ENCODE assay signal across 9 cellular contexts in the genomic region with DNA sequence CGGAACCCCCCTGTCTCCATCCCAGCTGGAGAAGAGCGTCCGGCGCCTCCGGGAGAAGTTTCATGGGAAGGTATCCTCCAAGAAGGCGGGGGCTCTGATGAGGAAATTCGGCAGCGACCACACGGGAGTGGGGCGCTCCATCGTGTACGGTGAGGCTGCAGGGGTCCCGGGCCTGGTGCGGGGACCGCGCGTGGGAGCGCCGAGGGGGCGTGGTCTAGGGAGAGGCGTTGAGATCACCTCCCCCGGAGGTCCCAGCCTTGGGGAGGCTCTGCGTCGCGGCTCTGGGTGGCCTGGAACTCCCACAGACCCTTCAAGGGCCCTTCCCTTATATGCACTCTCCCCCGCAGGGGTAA. TPM values are rescaled to one million over a fixed set of nuclear protein-coding genes. Genes with fewer than 3 reads are reported as not detected.
DNase-seq lines count a peak whose midpoint lies in the region; ATAC-seq lines count a peak whose summit lies in the region.
"Had no signal": no experiment of that assay in that cellular context is flagged by ENCODE, and none has a peak within 500 bp of the region (broad histone marks: within the 10 kb centered on the region; RNA-seq: fewer than 3 reads in every experiment).

No MANE protein-coding gene starts in this region.

- H3K9ac ChIP-seq in HUES48 (ENCODE audit: low read depth, low read length) = no peak overlapping the region

- intact Hi-C loops in activated naive CD4-positive, alpha-beta T cell treated with anti-CD3 and anti-CD28 coated beads for 36 hours (cut with micrococcal nuclease) = loop anchor here (1.0 kb wide), 2 partner anchors 19 to 108 kb away; a partner anchor contains a TSS

- H3K36me3 Mint-ChIP-seq in activated naive CD4-positive, alpha-beta T cell treated with anti-CD3 and anti-CD28 coated beads for 36 hours (ENCODE audit: low read depth) = peaks cover 10% of the 10 kb centered on the region

- peak overlapping the region; percentile 31 for H3K27ac Mint-ChIP-seq in activated naive CD4-positive, alpha-beta T cell treated with anti-CD3 and anti-CD28 coated beads for 36 hours

- no peak for ATAC-seq in HG03280 (IDR thresholded peaks at IDR 0.05; ENCODE audit: unreplicated experiment)

- in situ Hi-C loops in ACHN (cut with HindIII; ENCODE audit: low pct_ligation_motif_present, low pct_unique_long_range_greater_than_20kb, low sequenced_read_pairs) = no loop called here

- H3K27me3 Mint-ChIP-seq in activated naive CD4-positive, alpha-beta T cell treated with anti-CD3 and anti-CD28 coated beads for 36 hours (ENCODE audit: low read depth) = no peaks in the 10 kb centered on the region

- H3K9me3 ChIP-seq in HUES48 (ENCODE audit: control insufficient read depth, insufficient read depth, low read length) = no peaks in the 10 kb centered on the region
- H3K9me3 ChIP-seq in iPS DF 6.9 (ENCODE audit: control insufficient read depth, insufficient read depth, low read length) = no peaks in the 10 kb centered on the region

- peaks cover 8% of the 10 kb centered on the region for H3K4me1 Mint-ChIP-seq in activated naive CD4-positive, alpha-beta T cell treated with anti-CD3 and anti-CD28 coated beads for 36 hours (ENCODE audit: low read depth)

- DNase-seq in activated naive CD4-positive, alpha-beta T cell treated with anti-CD3 and anti-CD28 coated beads for 36 hours = peak; percentile 31
- DNase-seq in iPS DF 6.9 (ENCODE audit: low read depth, low spot score) (no peak), ACHN (no peak), NCI-H82 treated with DMSO at 0.1 percent for 48 hours (lab: John Stamatoyannopoulos, UW; ENCODE audit: unreplicated experiment) (no peak), MV-4-11 (lab: John Stamatoyannopoulos, UW) (no peak)
- peak; percentile 51 to 61 for DNase-seq in stimulated activated CD4-positive, alpha-beta T cell treated with anti-CD3 and anti-CD28 coated beads, Interleukin-2, amount 100 ng/mL, for 24 hours

- WGBS in iPS DF 6.9 (ENCODE audit: insufficient coverage, insufficient read length) = no CpG with 5 or more reads among the region's 26 CpGs

- H3K27me3 ChIP-seq in HUES48 (ENCODE audit: control insufficient read depth, insufficient read depth, low read length) = no peaks in the 10 kb centered on the region
- H3K27me3 ChIP-seq in iPS DF 6.9 (ENCODE audit: control insufficient read depth, insufficient read depth, low read length) = no peaks in the 10 kb centered on the region

- peak overlapping the region; percentile 80 for H3K4me3 Mint-ChIP-seq in activated naive CD4-positive, alpha-beta T cell treated with anti-CD3 and anti-CD28 coated beads for 36 hours

- CTCF ChIA-PET in activated naive CD4-positive, alpha-beta T cell treated with anti-CD3 and anti-CD28 coated beads for 36 hours (lab: Charles Lee) = no interaction called here

- H3K4me3 ChIP-seq in HUES48 (ENCODE audit: low read depth, low read length) (peak overlapping the region; percentile 86), iPS DF 6.9 (ENCODE audit: low read length) (peak overlapping the region; percentile 97; the same call in 1 of the 2 replicates)

- H3K36me3 ChIP-seq in HUES48 (ENCODE audit: control insufficient read depth, insufficient read depth, low read length) = no peaks in the 10 kb centered on the region
- 0 out of 2 replicates have a peak, but pooled peaks cover 2% of the 10 kb centered on the region for H3K36me3 ChIP-seq in iPS DF 6.9 (ENCODE audit: control insufficient read depth, insufficient read depth, low read length)

- H3K27ac ChIP-seq in HUES48 (ENCODE audit: low read depth, low read length) = no peak overlapping the region
- no peak overlapping the region for H3K27ac ChIP-seq in iPS DF 6.9 (ENCODE audit: low read length)

- H3K4me1 ChIP-seq in HUES48 (ENCODE audit: control insufficient read depth, insufficient read depth, low read length) = peaks cover 3% of the 10 kb centered on the region; the same call in 1 of the 2 replicates
- H3K4me1 ChIP-seq in iPS DF 6.9 (ENCODE audit: control insufficient read depth, insufficient read depth, low read length) = no peaks in the 10 kb centered on the region

- no peaks in the 10 kb centered on the region for H3K9me3 Mint-ChIP-seq in activated naive CD4-positive, alpha-beta T cell treated with anti-CD3 and anti-CD28 coated beads for 36 hours

RNA-seq across cellular contexts. Expression of a gene that starts 0.8 kb away (rescaled TPM):
- 10 to 100 TPM; 28.3 to 31.9 TPM for total RNA-seq in activated naive CD4-positive, alpha-beta T cell treated with anti-CD3 and anti-CD28 coated beads for 36 hours

RNA-seq across cellular contexts. Expression of a gene that starts 15.6 kb away (rescaled TPM):
- total RNA-seq in activated naive CD4-positive, alpha-beta T cell treated with anti-CD3 and anti-CD28 coated beads for 36 hours = 10 to 100 TPM; 18.6 to 20.7 TPM
- total RNA-seq: RPMI7951 had no signal

RNA-seq across cellular contexts. Expression of a gene that starts 19.3 kb away (rescaled TPM):
- 10 to 100 TPM; 59.7 to 60.0 TPM for total RNA-seq in activated naive CD4-positive, alpha-beta T cell treated with anti-CD3 and anti-CD28 coated beads for 36 hours

RNA-seq across cellular contexts. Expression of a gene that starts 24.6 kb away (rescaled TPM):
- 10 to 100 TPM; 11.8 to 12.2 TPM for total RNA-seq in activated naive CD4-positive, alpha-beta T cell treated with anti-CD3 and anti-CD28 coated beads for 36 hours

RNA-seq across cellular contexts. Expression of a gene that starts 32.8 kb away (rescaled TPM):
- 100 to 1,000 TPM; 213 to 222 TPM for total RNA-seq in activated naive CD4-positive, alpha-beta T cell treated with anti-CD3 and anti-CD28 coated beads for 36 hours

Comparison
In these comparisons a context has a peak if more than half of its experiments do, and no peak if none do; other contexts are left out.
1. DNase-seq: peak in activated naive CD4-positive, alpha-beta T cell treated with anti-CD3 and anti-CD28 coated beads for 36 hours (single experiment) and stimulated activated CD4-positive, alpha-beta T cell treated with anti-CD3 and anti-CD28 coated beads, Interleukin-2, amount 100 ng/mL, for 24 hours (2 of 2); none in iPS DF 6.9 (single experiment), ACHN (single experiment), NCI-H82 treated with DMSO at 0.1 percent for 48 hours (single experiment) and MV-4-11 (single experiment).